ENCODE assay signal across 8 cellular contexts in the genomic region with DNA sequence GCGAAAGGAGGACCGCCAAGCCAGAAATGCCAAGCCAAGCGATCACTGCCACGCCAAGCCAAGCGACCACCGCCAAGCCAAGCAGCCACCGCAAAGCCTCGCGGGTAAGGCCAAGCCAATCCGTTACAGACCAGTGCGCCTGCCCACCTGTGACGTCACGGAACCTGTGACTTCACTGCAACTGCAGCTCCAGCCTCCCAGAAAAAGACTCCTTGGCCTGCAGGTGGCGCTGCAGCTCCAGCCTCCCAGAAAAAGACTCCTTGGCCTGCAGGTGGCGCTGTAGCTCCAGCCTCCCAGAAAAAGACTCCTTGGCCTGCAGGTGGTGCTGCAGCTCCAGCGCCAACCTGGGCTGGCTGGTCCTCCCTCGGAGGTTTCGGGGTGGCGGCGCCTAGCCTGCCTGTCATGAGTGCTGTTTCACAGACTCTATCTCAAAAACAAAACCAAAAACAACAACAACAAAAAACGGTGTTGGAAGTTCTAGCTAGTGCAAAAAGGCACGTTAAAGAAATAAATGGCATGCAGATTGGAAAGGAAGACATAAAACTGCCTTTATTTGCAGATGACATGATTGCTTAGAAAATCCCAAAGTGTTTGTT. TPM values are rescaled to one million over a fixed set of nuclear protein-coding genes. Genes with fewer than 3 reads are reported as not detected.
A peak's percentile ranks its signal among the peaks of the same experiment; 100 is the strongest.
DNase-seq lines count a peak whose midpoint lies in the region; ATAC-seq lines count a peak whose summit lies in the region.
"Not testable (repeated sequence)": the region's sequence is repeated elsewhere in the genome, so short reads cannot be mapped to it uniquely, and the experiment has no call there.

No MANE protein-coding gene starts in this region.

- not testable (repeated sequence) for H3K9me3 Mint-ChIP-seq in activated CD4-positive, alpha-beta T cell treated with anti-CD3 and anti-CD28 coated beads, Interleukin-2, amount 10 ng/mL, durations not matched to agents 7 days and 5 days; central memory CD8-positive, alpha-beta T cell

- not testable (repeated sequence) for H3K27ac ChIP-seq in aorta (ENCODE audit: low read depth in 1 of 2, low read length in 2 of 2)

- not testable (repeated sequence) for H3K4me1 ChIP-seq in skeletal muscle satellite cell (ENCODE audit: control insufficient read depth, insufficient read depth, low read length); aorta (ENCODE audit: control insufficient read depth in 1 of 2, insufficient read depth in 2 of 2, low read length in 2 of 2)

- not testable (repeated sequence) for H3K36me3 Mint-ChIP-seq in activated CD4-positive, alpha-beta T cell treated with anti-CD3 and anti-CD28 coated beads, Interleukin-2, amount 10 ng/mL, durations not matched to agents 7 days and 5 days (ENCODE audit: low read depth)
- peaks cover 12% of the 10 kb centered on the region for H3K36me3 Mint-ChIP-seq in central memory CD8-positive, alpha-beta T cell (ENCODE audit: insufficient read depth)

- WGBS in aorta, 2 donors = 2 to 9% methylated on average over 15 to 22 of the region's 22 CpGs

- POLR2A ChIA-PET in activated CD4-positive, alpha-beta T cell treated with anti-CD3 and anti-CD28 coated beads, Interleukin-2, amount 10 ng/mL, durations not matched to agents 7 days and 5 days (lab: Charles Lee) = not testable (repeated sequence)

- not testable (repeated sequence) for H3K27me3 Mint-ChIP-seq in activated CD4-positive, alpha-beta T cell treated with anti-CD3 and anti-CD28 coated beads, Interleukin-2, amount 10 ng/mL, durations not matched to agents 7 days and 5 days; central memory CD8-positive, alpha-beta T cell

- H3K27ac Mint-ChIP-seq in activated CD4-positive, alpha-beta T cell treated with anti-CD3 and anti-CD28 coated beads, Interleukin-2, amount 10 ng/mL, durations not matched to agents 7 days and 5 days = peak overlapping the region; percentile 97
- peak overlapping the region; percentile 94 for H3K27ac Mint-ChIP-seq in central memory CD8-positive, alpha-beta T cell (ENCODE audit: low read depth)

- ATAC-seq in GM18868 (IDR thresholded peaks at IDR 0.05; ENCODE audit: unreplicated experiment) = peak; percentile 67
- peak; percentile 65 for ATAC-seq in HG03342 (IDR thresholded peaks at IDR 0.05; ENCODE audit: unreplicated experiment)
- ATAC-seq in central memory CD8-positive, alpha-beta T cell (replicated peaks; ENCODE audit: extremely low read depth, poor library complexity, severe bottlenecking) = peak; percentile 90
- peak; percentile 86 for ATAC-seq in aorta (ENCODE audit: low FRiP score)

- H3K4me1 Mint-ChIP-seq in activated CD4-positive, alpha-beta T cell treated with anti-CD3 and anti-CD28 coated beads, Interleukin-2, amount 10 ng/mL, durations not matched to agents 7 days and 5 days = peaks cover 17% of the 10 kb centered on the region
- peaks cover 16% of the 10 kb centered on the region for H3K4me1 Mint-ChIP-seq in central memory CD8-positive, alpha-beta T cell

- not testable (repeated sequence) for H3K27me3 ChIP-seq in skeletal muscle satellite cell (ENCODE audit: control insufficient read depth, insufficient read depth, low read length); aorta (ENCODE audit: control insufficient read depth in 1 of 2, insufficient read depth in 2 of 2, low read length in 1 of 2)

- CTCF ChIA-PET in activated CD4-positive, alpha-beta T cell treated with anti-CD3 and anti-CD28 coated beads, Interleukin-2, amount 10 ng/mL, durations not matched to agents 7 days and 5 days (lab: Charles Lee) = interaction anchor here (0.6 to 1.8 kb wide), 18 partner anchors 12 to 537 kb away, joined by 3 to 9 read pairs (median 4); partner anchors contain the start of genes FOXO3B and PRPSAP2

- peak overlapping the region; percentile 79 for H3K9ac ChIP-seq in skeletal muscle satellite cell (ENCODE audit: low read depth, low read length)

- H3K4me3 ChIP-seq in skeletal muscle satellite cell (ENCODE audit: low read length) = peak overlapping the region; percentile 73
- H3K4me3 ChIP-seq in aorta (ENCODE audit: low read length in 2 of 2) = not testable (repeated sequence)

- H3K4me2 ChIP-seq in skeletal muscle satellite cell (ENCODE audit: low read length) = peak overlapping the region; percentile 87

- H3K36me3 ChIP-seq in skeletal muscle satellite cell (ENCODE audit: insufficient read depth, low read length); aorta (ENCODE audit: control insufficient read depth in 1 of 2, insufficient read depth in 2 of 2, low read length in 1 of 2): not testable (repeated sequence)

- peak overlapping the region; percentile 89 for H3K4me3 Mint-ChIP-seq in activated CD4-positive, alpha-beta T cell treated with anti-CD3 and anti-CD28 coated beads, Interleukin-2, amount 10 ng/mL, durations not matched to agents 7 days and 5 days
- H3K4me3 Mint-ChIP-seq in central memory CD8-positive, alpha-beta T cell = peak overlapping the region; percentile 82

- intact Hi-C loops in aorta (cut with DNase I) = not testable (repeated sequence)

- H3K9me3 ChIP-seq in skeletal muscle satellite cell (replicated peaks; ENCODE audit: low read length); aorta (ENCODE audit: control insufficient read depth, low read length): not testable (repeated sequence)

- peak; percentile 65 for DNase-seq in NCI-H82 (lab: John Stamatoyannopoulos, UW)
- DNase-seq in activated CD4-positive, alpha-beta T cell treated with anti-CD3 and anti-CD28 coated beads, Interleukin-2, amount 10 ng/mL, durations not matched to agents 7 days and 5 days = peak; percentile 96
- peak; percentile 94 to 97 for DNase-seq in central memory CD8-positive, alpha-beta T cell (ENCODE audit: low spot score in 2 of 2)
- peak; percentile 70 for DNase-seq in islet precursor cell
- DNase-seq in aorta = peak; percentile 96 to 97

RNA-seq across cellular contexts. Expression of gene TBC1D28, which starts 18.6 kb away (rescaled TPM):
- total RNA-seq in activated CD4-positive, alpha-beta T cell treated with anti-CD3 and anti-CD28 coated beads, Interleukin-2, amount 10 ng/mL, durations not matched to agents 7 days and 5 days = not detected
- total RNA-seq in skeletal muscle satellite cell (2012; rRNA removed) = not detected in 2 replicates
- total RNA-seq in aorta = not detected
- not detected for polyA plus RNA-seq in aorta

RNA-seq across cellular contexts. Expression of gene FOXO3B, which starts 56.5 kb away (rescaled TPM):
- 1 to 10 TPM; 3.1 to 3.2 TPM for total RNA-seq in activated CD4-positive, alpha-beta T cell treated with anti-CD3 and anti-CD28 coated beads, Interleukin-2, amount 10 ng/mL, durations not matched to agents 7 days and 5 days
- total RNA-seq in skeletal muscle satellite cell (2012; rRNA removed) = 5.5 and 6.3 TPM in 2 replicates
- total RNA-seq in aorta = 1 to 10 TPM; 3.5 to 5.2 TPM
- polyA plus RNA-seq in aorta = under 1 TPM in 1 of 2 donors, not detected in 1; 0.95 TPM
